13 cellular contexts compared by ENCODE assay signal in the genomic region with DNA sequence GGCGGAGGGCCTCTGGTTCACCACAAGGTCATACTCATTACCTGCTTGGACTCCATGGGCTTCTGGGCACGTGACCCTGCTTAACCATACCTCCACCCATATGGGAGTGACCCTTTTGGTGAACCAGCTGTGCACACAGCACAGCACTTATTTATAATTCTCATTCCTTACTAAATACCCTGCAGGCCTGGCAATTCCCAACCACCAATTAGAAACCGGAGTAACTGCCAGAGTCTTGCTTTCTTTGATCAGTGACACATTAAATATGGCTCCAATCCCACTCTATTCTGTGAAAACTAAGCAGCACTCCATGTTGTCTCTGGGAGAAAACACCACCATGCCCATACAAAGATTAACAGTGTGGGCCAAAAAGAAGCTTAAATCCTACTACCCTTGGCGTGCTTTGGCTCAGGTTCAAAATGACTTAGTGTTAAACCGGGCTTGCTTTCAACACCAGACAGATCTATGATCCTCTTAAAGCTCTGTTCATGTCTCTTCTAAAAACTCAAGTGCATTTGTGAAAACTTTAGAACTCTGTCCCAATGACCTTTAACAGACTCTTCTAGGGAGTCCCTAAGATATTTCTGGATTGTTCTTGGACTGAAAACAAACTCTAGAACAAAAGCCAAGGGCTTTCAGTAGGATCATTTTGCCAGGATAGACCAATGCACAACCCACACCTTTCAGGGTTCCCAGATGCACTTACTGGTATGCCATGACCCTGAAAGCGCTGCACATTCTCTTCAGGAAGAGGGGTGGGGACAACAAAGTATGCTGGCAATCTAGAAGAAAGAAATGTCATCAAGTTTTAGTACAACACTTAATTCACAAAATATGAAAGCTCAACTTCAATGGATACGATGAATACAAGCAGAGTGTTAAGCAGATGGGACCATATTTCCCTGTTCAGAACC. TPM values are rescaled to one million over a fixed set of nuclear protein-coding genes. Genes with fewer than 3 reads are reported as not detected.
DNase-seq lines count a peak whose midpoint lies in the region; ATAC-seq and TF ChIP-seq lines count a peak whose summit lies in the region.
"Had no signal": no experiment of that assay in that cellular context is flagged by ENCODE, and none has a peak within 500 bp of the region (broad histone marks: within the 10 kb centered on the region; RNA-seq: fewer than 3 reads in every experiment).

No MANE protein-coding gene starts in this region.

- H3K4me3 ChIP-seq in IMR-90 (ENCODE audit: insufficient read depth, low read depth, low read length): no peak overlapping the region
- no peak overlapping the region for H3K4me3 ChIP-seq in right cardiac atrium (ENCODE audit: low read length)
- H3K4me3 ChIP-seq in subcutaneous abdominal adipose tissue (ENCODE audit: low read depth in 1 of 5, low read length in 5 of 5): peak overlapping the region in 2 of 5 donors; percentile 30 to 45
- H3K4me3 ChIP-seq in PC-9: no peak overlapping the region
- H3K4me3 ChIP-seq: smooth muscle cell had no signal

- DNase-seq in IMR-90 (peak; percentile 29), right cardiac atrium (peak in 1 of 3 donors; percentile 25), PC-9 (no peak)
- DNase-seq: dermis blood vessel endothelial cell, kidney glomerular epithelial cell, NCI-H526 treated with DMSO at 0.1 percent for 48 hours, T-helper 17 cell had no signal

- H3K36me3 ChIP-seq in IMR-90 (ENCODE audit: control insufficient read depth, insufficient read depth, low read length) (peaks cover 12% of the 10 kb centered on the region), subcutaneous abdominal adipose tissue (ENCODE audit: control insufficient read depth in 5 of 5, insufficient read depth in 5 of 5, low read length in 5 of 5) (peaks cover 11 to 61% (median 33%) of the 10 kb centered on the region in 5 donors), PC-9 (ENCODE audit: low read depth) (peaks cover 5% of the 10 kb centered on the region; the same call in 1 of the 2 replicates)

- peaks cover 0 to 2% of the 10 kb centered on the region in 2 experiments; a peak in 2 of 4 replicates for H3K79me1 ChIP-seq in IMR-90 (ENCODE audit: low read depth in 1 of 2, low read length in 2 of 2)

- H2AFZ ChIP-seq in IMR-90 (replicated peaks; ENCODE audit: low read length, poor library complexity): no peak overlapping the region
- no peak overlapping the region for H2AFZ ChIP-seq in PC-9

- no peak overlapping the region for H3K14ac ChIP-seq in IMR-90 (replicated peaks; ENCODE audit: low read depth, low read length)

- TF ChIP-seq POLR2A in IMR-90 (IDR thresholded peaks at IDR 0.05; ENCODE audit: low read depth, low read length): no peak

- CTCF ChIA-PET in IMR-90 (lab: Yijun Ruan, JAX): no interaction called here
- CTCF ChIA-PET in PC-9 (lab: Charles Lee): no interaction called here

- H4K91ac ChIP-seq in IMR-90 (ENCODE audit: insufficient read depth, low read depth, low read length): no peak overlapping the region

- H3K9me1 ChIP-seq in IMR-90 (ENCODE audit: insufficient read depth, low read length): peaks cover 19% of the 10 kb centered on the region; the same call in 1 of the 2 replicates

- H4K20me1 ChIP-seq in IMR-90 (ENCODE audit: insufficient read depth, low read length) (no peaks in the 10 kb centered on the region), PC-9 (ENCODE audit: insufficient read depth) (no peaks in the 10 kb centered on the region)

- no peak overlapping the region for H3K56ac ChIP-seq in IMR-90 (ENCODE audit: extremely low read depth, insufficient read depth, low read length)

- in situ Hi-C loops in IMR-90 (cut with MboI; ENCODE audit: low sequenced_read_pairs): no loop called here

- no peak for TF ChIP-seq RAD21 in IMR-90 (IDR thresholded peaks at IDR 0.05; ENCODE audit: low read length)

- dilution Hi-C loops in IMR-90 (cut with HindIII; ENCODE audit: low sequenced_read_pairs, unreplicated experiment): no loop called here

- H3K9me3 ChIP-seq in IMR-90 (ENCODE audit: control insufficient read depth, insufficient read depth, low read length) (no peaks in the 10 kb centered on the region), right cardiac atrium (ENCODE audit: control insufficient read depth, low read length) (peaks cover 1% of the 10 kb centered on the region), subcutaneous abdominal adipose tissue (ENCODE audit: control insufficient read depth in 5 of 5, low read length in 5 of 5) (no peaks in the 10 kb centered on the region), PC-9 (ENCODE audit: insufficient read depth, low read depth) (no peaks in the 10 kb centered on the region)

- no peak overlapping the region for H3K23ac ChIP-seq in IMR-90 (ENCODE audit: low read depth, low read length)

- H3K27me3 ChIP-seq in IMR-90 (ENCODE audit: control insufficient read depth, insufficient read depth, low read length) (no peaks in the 10 kb centered on the region), right cardiac atrium (ENCODE audit: control insufficient read depth, insufficient read depth) (no peaks in the 10 kb centered on the region), subcutaneous abdominal adipose tissue (ENCODE audit: control insufficient read depth in 5 of 5, insufficient read depth in 4 of 5, low read length in 5 of 5) (no peaks in the 10 kb centered on the region), PC-9 (ENCODE audit: insufficient read depth, low read depth) (no peaks in the 10 kb centered on the region)

- no peak overlapping the region for H2BK20ac ChIP-seq in IMR-90 (ENCODE audit: low read depth, low read length)

- H3F3A ChIP-seq in PC-9 (ENCODE audit: insufficient read depth, low read depth): no peaks in the 10 kb centered on the region

- no peak overlapping the region for H2BK15ac ChIP-seq in IMR-90 (ENCODE audit: low read depth, low read length)

- BruUV-seq in IMR-90 (replicated peaks; lab: Mats Ljungman, UMichigan) (no TSS peak), PC-9 (replicated peaks; lab: Mats Ljungman, UMichigan) (no TSS peak)

- TF ChIP-seq CTCF in IMR-90 (conservative IDR thresholded peaks at IDR 0.05; ENCODE audit: low read depth, low read length) (no peak), PC-9 (conservative IDR thresholded peaks at IDR 0.05) (no peak)

- no peak overlapping the region for H4K5ac ChIP-seq in IMR-90 (ENCODE audit: low read depth, low read length)

- ATAC-seq in IMR-90 (ENCODE audit: low read depth): peak; percentile 57
- peak; percentile 75 to 80 for ATAC-seq in right cardiac atrium
- no peak for ATAC-seq in HG03342 (IDR thresholded peaks at IDR 0.05; ENCODE audit: unreplicated experiment)
- no peak for ATAC-seq in GM19452 (IDR thresholded peaks at IDR 0.05; ENCODE audit: unreplicated experiment)
- ATAC-seq: stimulated activated memory B cell treated with anti-CD40 and anti-IgM and Interleukin-4, amounts not matched to agents 10 μg/mL and 1 μg/mL and 100 μg/mL, for 72 hours; T-helper 17 cell had no signal

- H3K9me2 ChIP-seq in PC-9 (ENCODE audit: insufficient read depth): no peaks in the 10 kb centered on the region

- H3K4me2 ChIP-seq in IMR-90 (ENCODE audit: low read depth, low read length): no peak overlapping the region
- H3K4me2 ChIP-seq in PC-9: no peak overlapping the region
- H3K4me2 ChIP-seq: smooth muscle cell had no signal

- H3K79me2 ChIP-seq in PC-9 (ENCODE audit: low read depth): no peaks in the 10 kb centered on the region

- H3K18ac ChIP-seq in IMR-90 (ENCODE audit: low read depth, low read length): no peak overlapping the region

- no peak overlapping the region for H4K8ac ChIP-seq in IMR-90 (ENCODE audit: low read depth in 2 of 2, low read length in 2 of 2)

- H2BK5ac ChIP-seq in IMR-90 (ENCODE audit: low read depth, low read length, poor library complexity, severe bottlenecking): no peak overlapping the region

- no peak overlapping the region for H2AK5ac ChIP-seq in IMR-90 (ENCODE audit: low read depth, low read length)

- H3K4ac ChIP-seq in IMR-90 (ENCODE audit: low read depth, low read length): no peak overlapping the region

- H3K27ac ChIP-seq in IMR-90 (ENCODE audit: insufficient read depth, low read length) (no peak overlapping the region; the same call in 1 of the 2 replicates), angular gyrus (ENCODE audit: low read depth, low read length) (peak overlapping the region; percentile 56), right cardiac atrium (ENCODE audit: low read length) (peak overlapping the region; percentile 79), subcutaneous abdominal adipose tissue (ENCODE audit: low read depth, low read length) (peak overlapping the region; percentile 79), PC-9 (no peak overlapping the region)

- no peak overlapping the region for H2BK120ac ChIP-seq in IMR-90 (ENCODE audit: low read depth, low read length)

- WGBS in IMR-90 (ENCODE audit: extremely low coverage in 2 of 2, insufficient read length in 1 of 2), 2 experiments: 79% methylated on average over 5 of the region's 7 CpGs; no CpG with 5 or more reads in 1 of the 2 experiments
- WGBS in right cardiac atrium: 59% methylated on average over 7 of the region's 7 CpGs

- intact Hi-C loops in IMR-90 (cut with micrococcal nuclease): no loop called here
- intact Hi-C loops in right cardiac atrium (cut with DNase I): no loop called here
- intact Hi-C loops in PC-9 (cut with micrococcal nuclease; ENCODE audit: unreplicated experiment): no loop called here

- POLR2A ChIA-PET in IMR-90 (lab: Charles Lee; ENCODE audit: unreplicated experiment): interaction anchor here (0.5 kb wide), 1 partner anchor 51 kb away, joined by 3 read pairs; no protein-coding TSS in a partner anchor
- POLR2A ChIA-PET in PC-9 (lab: Charles Lee; ENCODE audit: unreplicated experiment): no interaction called here

- H3K9ac ChIP-seq in IMR-90 (ENCODE audit: low read depth, low read length) (no peak overlapping the region), subcutaneous abdominal adipose tissue (ENCODE audit: low read length in 5 of 5) (peak overlapping the region in 1 of 5 donors; percentile 58)

- H3K4me1 ChIP-seq in IMR-90 (ENCODE audit: control insufficient read depth, insufficient read depth, low read length): peaks cover 9% of the 10 kb centered on the region
- H3K4me1 ChIP-seq in right cardiac atrium (ENCODE audit: control insufficient read depth, insufficient read depth, low read length): peaks cover 5% of the 10 kb centered on the region
- peaks cover 0 to 55% (median 39%) of the 10 kb centered on the region in 5 donors for H3K4me1 ChIP-seq in subcutaneous abdominal adipose tissue (ENCODE audit: control insufficient read depth in 5 of 5, insufficient read depth in 5 of 5, low read length in 5 of 5)
- H3K4me1 ChIP-seq in PC-9 (replicated peaks; ENCODE audit: insufficient read depth): no peaks in the 10 kb centered on the region

- no peak overlapping the region for H2AK9ac ChIP-seq in IMR-90 (replicated peaks; ENCODE audit: low read depth, low read length, poor library complexity)

TF ChIP-seq in IMR-90, 13 proteins besides CTCF, POLR2A, EP300 and RAD21 (continues in another document):
- TF ChIP-seq FOS (IDR thresholded peaks at IDR 0.05; ENCODE audit: low read depth, low read length) (no peak), CEBPB (IDR thresholded peaks at IDR 0.05; ENCODE audit: low read depth, low read length) (no peak), MAFK (IDR thresholded peaks at IDR 0.05; ENCODE audit: low read depth, low read length) (no peak)

RNA-seq across cellular contexts. Expression of gene MTMR12, which starts 57.5 kb away (rescaled TPM):
- total RNA-seq in IMR-90 (2012; rRNA removed): 20.3 and 21.3 TPM in 2 replicates
- polyA plus RNA-seq in IMR-90 (2012; rRNA removed): 10.2 and 11.1 TPM in 2 replicates
- 4.4 and 5.4 TPM in 2 replicates for polyA plus RNA-seq in IMR-90 (2012; cell fraction: cytosol; rRNA removed)
- 4.1 and 12.2 TPM in 2 replicates for polyA plus RNA-seq in IMR-90 (2012; cell fraction: nucleus; rRNA removed; ENCODE audit: low replicate concordance)
- total RNA-seq in right cardiac atrium: 10 to 100 TPM; 19.1 to 28.1 (median 22.7) TPM
- 6.2 TPM for polyA plus RNA-seq in right cardiac atrium
- 44.5 and 47.5 TPM in 2 replicates for total RNA-seq in PC-9 (2021)

Comparison
In these comparisons a context has a peak if more than half of its experiments do, and no peak if none do; other contexts are left out.
1. ATAC-seq: peak in IMR-90 (single experiment) and right cardiac atrium (2 of 2); none in HG03342 (single experiment) and GM19452 (single experiment).
2. H3K27ac ChIP-seq: peak in angular gyrus (single experiment), right cardiac atrium (single experiment) and subcutaneous abdominal adipose tissue (single experiment); none in IMR-90 (single experiment) and PC-9 (single experiment).